31 cellular contexts compared by ENCODE assay signal in the genomic region with DNA sequence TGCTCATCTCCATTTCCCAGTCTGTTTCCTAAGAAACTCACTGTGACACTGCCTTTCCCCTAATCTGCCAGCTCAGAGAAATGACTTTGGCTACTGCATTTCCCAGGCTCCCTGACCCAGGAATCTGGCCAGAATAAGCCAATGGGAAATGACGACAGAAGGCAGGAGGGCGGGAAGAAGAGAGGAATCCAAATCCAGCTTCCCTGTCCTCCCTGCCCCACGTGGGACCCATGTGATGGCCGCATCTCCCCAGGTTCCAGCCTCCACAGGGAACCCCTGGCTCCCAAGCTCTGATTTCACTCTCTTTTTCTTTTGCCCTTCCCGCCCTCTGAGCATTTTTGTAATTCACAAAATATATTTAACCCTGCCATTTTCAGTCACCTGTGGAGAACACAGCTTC.
"Had no signal": no experiment of that assay in that cellular context is flagged by ENCODE, and none has a peak within 500 bp of the region (broad histone marks: within the 10 kb centered on the region; RNA-seq: fewer than 3 reads in every experiment).

No MANE protein-coding gene starts in this region.

- H3K9me3 Mint-ChIP-seq: activated CD4-positive, alpha-beta T cell treated with anti-CD3 and anti-CD28 coated beads, Interleukin-2, amount 10 ng/mL, durations not matched to agents 7 days and 5 days; activated naive CD4-positive, alpha-beta T cell treated with anti-CD3 and anti-CD28 coated beads, Interleukin-2, amount 10 ng/mL, durations not matched to agents 7 days and 5 days; activated naive CD8-positive, alpha-beta T cell treated with anti-CD3 and anti-CD28 coated beads, Interleukin-2, amount 50 U/mL, for 24 hours; activated T-cell treated with anti-CD3 and anti-CD28 coated beads, Interleukin-2, amount 50 U/mL, for 24 hours; T-helper 1 cell treated with Interleukin-12 subunit alpha and Interleukin-12 subunit beta and Interleukin-4 antibody, amounts not matched to agents 30 μg/mL and 1 μg/mL, for 36 hours; T-helper 2 cell treated with Interferon-gamma antibody and Interleukin-4, amounts not matched to agents 5 μg/mL and 100 μg/mL, for 36 hours had no signal

- H3K4me3 Mint-ChIP-seq: activated CD4-positive, alpha-beta T cell treated with anti-CD3 and anti-CD28 coated beads for 36 hours; activated CD4-positive, alpha-beta T cell treated with anti-CD3 and anti-CD28 coated beads, Interleukin-2, amount 10 ng/mL, durations not matched to agents 7 days and 5 days; activated CD8-positive, alpha-beta T cell treated with anti-CD3 and anti-CD28 coated beads, Interleukin-2, amount 10 ng/mL, durations not matched to agents 7 days and 5 days; activated naive CD4-positive, alpha-beta T cell treated with anti-CD3 and anti-CD28 coated beads, Interleukin-2, amount 10 ng/mL, durations not matched to agents 7 days and 5 days; activated naive CD8-positive, alpha-beta T cell; activated naive CD8-positive, alpha-beta T cell treated with anti-CD3 and anti-CD28 coated beads, Interleukin-2, amount 50 U/mL, for 24 hours; activated T-cell treated with anti-CD3 and anti-CD28 coated beads, Interleukin-2, amount 50 U/mL, for 24 hours; brain; T-helper 1 cell treated with Interleukin-12 subunit alpha and Interleukin-12 subunit beta and Interleukin-4 antibody, amounts not matched to agents 30 μg/mL and 1 μg/mL, for 36 hours; T-helper 2 cell treated with Interferon-gamma antibody and Interleukin-4, amounts not matched to agents 5 μg/mL and 100 μg/mL, for 36 hours had no signal

- H3K36me3 Mint-ChIP-seq: activated naive CD4-positive, alpha-beta T cell treated with anti-CD3 and anti-CD28 coated beads, Interleukin-2, amount 10 ng/mL, durations not matched to agents 7 days and 5 days; activated naive CD8-positive, alpha-beta T cell; brain had no signal

- H3K27me3 Mint-ChIP-seq: activated naive CD8-positive, alpha-beta T cell treated with anti-CD3 and anti-CD28 coated beads, Interleukin-2, amount 50 U/mL, for 24 hours; activated T-cell treated with anti-CD3 and anti-CD28 coated beads, Interleukin-2, amount 50 U/mL, for 24 hours; brain had no signal

- H3K27ac Mint-ChIP-seq: activated CD4-positive, alpha-beta T cell treated with anti-CD3 and anti-CD28 coated beads for 36 hours; activated CD4-positive, alpha-beta T cell treated with anti-CD3 and anti-CD28 coated beads, Interleukin-2, amount 10 ng/mL, durations not matched to agents 7 days and 5 days; activated CD8-positive, alpha-beta T cell treated with anti-CD3 and anti-CD28 coated beads, Interleukin-2, amount 10 ng/mL, durations not matched to agents 7 days and 5 days; activated naive CD4-positive, alpha-beta T cell treated with anti-CD3 and anti-CD28 coated beads, Interleukin-2, amount 10 ng/mL, durations not matched to agents 7 days and 5 days; activated naive CD8-positive, alpha-beta T cell; activated naive CD8-positive, alpha-beta T cell treated with anti-CD3 and anti-CD28 coated beads, Interleukin-2, amount 50 U/mL, for 24 hours; activated T-cell treated with anti-CD3 and anti-CD28 coated beads, Interleukin-2, amount 50 U/mL, for 24 hours; brain; T-helper 1 cell treated with Interleukin-12 subunit alpha and Interleukin-12 subunit beta and Interleukin-4 antibody, amounts not matched to agents 30 μg/mL and 1 μg/mL, for 36 hours; T-helper 2 cell treated with Interferon-gamma antibody and Interleukin-4, amounts not matched to agents 5 μg/mL and 100 μg/mL, for 36 hours had no signal

- ATAC-seq: activated CD4-positive, alpha-beta T cell treated with anti-CD3 and anti-CD28 coated beads for 36 hours; activated CD4-positive, CD25-positive, alpha-beta regulatory T cell treated with anti-CD3 and anti-CD28 coated beads, Interleukin-2, amount 50 U/mL, for 24 hours; activated CD8-positive, alpha-beta T cell treated with anti-CD3 and anti-CD28 coated beads, Interleukin-2, amount 10 ng/mL, durations not matched to agents 7 days and 5 days; activated naive CD8-positive, alpha-beta T cell treated with anti-CD3 and anti-CD28 coated beads, Interleukin-2, amount 50 U/mL, for 24 hours; PC-3 had no signal

- DNase-seq: activated CD4-positive, alpha-beta T cell treated with anti-CD3 and anti-CD28 coated beads for 36 hours; activated CD4-positive, alpha-beta T cell treated with anti-CD3 and anti-CD28 coated beads, Interleukin-2, amount 10 ng/mL, durations not matched to agents 7 days and 5 days; activated CD4-positive, alpha-beta T cell treated with anti-CD3 and anti-CD28 coated beads, Interleukin-2, amount 50 U/mL, for 48 hours; activated CD8-positive, alpha-beta T cell treated with anti-CD3 and anti-CD28 coated beads, Interleukin-2, amount 10 ng/mL, durations not matched to agents 7 days and 5 days; activated effector memory CD4-positive, alpha-beta T cell treated with Interleukin-2 at 50 U/mL for 16 hours; activated naive CD4-positive, alpha-beta T cell treated with anti-CD3 and anti-CD28 coated beads, Interleukin-2, amount 10 ng/mL, durations not matched to agents 7 days and 5 days; activated naive CD8-positive, alpha-beta T cell treated with anti-CD3 and anti-CD28 coated beads, Interleukin-2, amount 50 U/mL, for 24 hours; activated T-cell treated with anti-CD3 and anti-CD28 coated beads, Interleukin-2, amount 50 U/mL, for 24 hours; anterior cingulate cortex; caudate nucleus; cerebellar nuclear complex; NCI-H1092 treated with DMSO at 0.1 percent for 48 hours; NCI-H1417 treated with DMSO at 0.1 percent for 48 hours; NCI-H187 treated with DMSO at 0.1 percent for 48 hours; NCI-H2081; NCI-H2171 treated with DMSO at 0.1 percent for 48 hours; NCI-H2227 treated with DMSO at 0.1 percent for 48 hours; NCI-H446; NCI-H510A treated with DMSO at 0.1 percent for 48 hours; NCI-H526 treated with DMSO at 0.1 percent for 48 hours; NCI-H774; PC-3; Peyer's patch; RPMI8226; SHP77 treated with DMSO at 0.1 percent for 48 hours; SK-N-SH had no signal

- H3K4me1 Mint-ChIP-seq: activated CD4-positive, alpha-beta T cell treated with anti-CD3 and anti-CD28 coated beads for 36 hours; activated CD4-positive, alpha-beta T cell treated with anti-CD3 and anti-CD28 coated beads, Interleukin-2, amount 10 ng/mL, durations not matched to agents 7 days and 5 days; activated naive CD4-positive, alpha-beta T cell treated with anti-CD3 and anti-CD28 coated beads, Interleukin-2, amount 10 ng/mL, durations not matched to agents 7 days and 5 days; activated naive CD8-positive, alpha-beta T cell treated with anti-CD3 and anti-CD28 coated beads, Interleukin-2, amount 50 U/mL, for 24 hours; brain had no signal
